ENCODE assay signal across 8 cellular contexts in the genomic region with DNA sequence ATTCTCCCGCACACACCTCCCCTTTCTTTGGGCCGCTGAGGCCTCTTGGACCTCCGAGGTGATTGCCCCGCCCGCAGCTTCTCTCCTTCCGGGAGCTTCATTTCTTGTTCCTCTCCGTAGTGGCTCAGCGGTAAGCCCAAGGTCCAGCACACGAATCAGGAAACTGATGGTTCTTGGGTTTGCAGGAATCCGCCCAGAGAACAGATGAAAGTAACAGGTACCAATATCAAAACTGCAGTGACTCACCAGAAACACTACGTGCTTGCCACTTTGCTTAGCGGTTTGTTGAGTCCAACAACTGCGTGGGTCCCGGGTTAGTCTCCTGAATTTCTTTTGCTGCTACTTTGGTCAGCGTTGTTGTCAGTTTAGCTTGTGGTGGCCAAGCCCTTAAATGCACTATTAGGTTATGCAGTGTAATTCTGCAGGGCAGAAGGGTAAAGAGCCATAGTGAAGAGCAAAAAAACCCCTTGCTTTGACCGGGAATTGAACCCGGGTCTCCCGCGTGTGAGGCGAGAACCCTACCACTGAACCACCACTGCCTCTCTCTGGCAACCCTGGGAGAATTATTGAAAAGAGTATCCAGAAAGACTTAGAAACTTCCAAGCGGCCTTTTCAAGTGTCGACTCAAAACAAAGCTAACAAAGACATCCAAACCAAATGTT.
A peak's percentile ranks its signal among the peaks of the same experiment; 100 is the strongest.
DNase-seq lines count a peak whose midpoint lies in the region; ATAC-seq and TF ChIP-seq lines count a peak whose summit lies in the region.
"Not testable (repeated sequence)": the region's sequence is repeated elsewhere in the genome, so short reads cannot be mapped to it uniquely, and the experiment has no call there.

No MANE protein-coding gene starts in this region.

- not testable (repeated sequence) for H3K4me1 Mint-ChIP-seq in GM23338

- not testable (repeated sequence) for H2AFZ ChIP-seq in GM23338

- ATAC-seq in GM23338, result peak; percentile 30
- ATAC-seq in mucosa of descending colon, result peak; percentile 82

- H3K4me3 Mint-ChIP-seq in GM23338, result not testable (repeated sequence)

- TF ChIP-seq POLR2A in erythroblast (IDR thresholded peaks at IDR 0.05; ENCODE audit: low read length), result not testable (repeated sequence)

- H3K27me3 ChIP-seq in GM23338 (ENCODE audit: insufficient read depth); SJSA1 (replicated peaks): not testable (repeated sequence)

- not testable (repeated sequence) for H3K27me3 Mint-ChIP-seq in GM23338 (ENCODE audit: insufficient read depth, low read depth, poor library complexity)

- TF ChIP-seq CTCF in GM23338 (conservative IDR thresholded peaks at IDR 0.05; ENCODE audit: low read depth in 2 of 2); mucosa of descending colon (IDR thresholded peaks at IDR 0.05): not testable (repeated sequence)

- not testable (repeated sequence) for H3K4me3 ChIP-seq in GM23338, SJSA1, mucosa of descending colon

- DNase-seq in D341Med (ENCODE audit: low spot score) (peak; percentile 65), KBM-7 (peak; percentile 89), SJSA1 (ENCODE audit: low read depth in 1 of 2, low spot score in 2 of 2) (peak; percentile 49 to 72), activated T-helper 1 cell treated with Interleukin-2 at 50 U/mL for 16 hours (ENCODE audit: low read depth) (peak; percentile 26), erythroblast (lab: John Stamatoyannopoulos, UW) (peak; percentile 84 to 92), mucosa of descending colon (peak; percentile 48 to 82 (median 62))
- DNase-seq in GM23338 (ENCODE audit: low spot score), result not testable (repeated sequence)
- DNase-seq in stimulated activated CD8-positive, alpha-beta memory T cell treated with anti-CD3 and anti-CD28 coated beads, Interleukin-12 subunit alpha, Interleukin-12 subunit beta, amount 100 ng/mL, for 4 hours (ENCODE audit: low read depth), result peak; percentile 17

- not testable (repeated sequence) for H3K4me2 ChIP-seq in GM23338

- H3K9me2 ChIP-seq in GM23338 (ENCODE audit: insufficient read depth), result not testable (repeated sequence)

- not testable (repeated sequence) for H3K9me3 Mint-ChIP-seq in GM23338

- intact Hi-C loops in mucosa of descending colon (cut with DNase I, micrococcal nuclease), result not testable (repeated sequence)

- H3K27ac ChIP-seq in GM23338 (ENCODE audit: low read depth); SJSA1: not testable (repeated sequence)

- not testable (repeated sequence) for H3K36me3 Mint-ChIP-seq in GM23338 (ENCODE audit: low read depth)

- H3K79me2 ChIP-seq in GM23338 (replicated peaks; ENCODE audit: insufficient read depth), result not testable (repeated sequence)

- H4K20me1 ChIP-seq in GM23338 (replicated peaks; ENCODE audit: insufficient read depth), result not testable (repeated sequence)

- H3K9me3 ChIP-seq in SJSA1 (replicated peaks); mucosa of descending colon: not testable (repeated sequence)

- H3K4me1 ChIP-seq in GM23338 (ENCODE audit: insufficient read depth); SJSA1 (replicated peaks); mucosa of descending colon (ENCODE audit: low read depth): not testable (repeated sequence)

- H3K27ac Mint-ChIP-seq in GM23338, result not testable (repeated sequence)

- in situ Hi-C loops in KBM-7 (cut with MboI; ENCODE audit: low pct_unique_long_range_greater_than_20kb, low sequenced_read_pairs), result not testable (repeated sequence)

- H3K36me3 ChIP-seq in GM23338 (ENCODE audit: insufficient read depth); SJSA1; mucosa of descending colon (ENCODE audit: low read depth): not testable (repeated sequence)

- H3F3A ChIP-seq in GM23338 (replicated peaks; ENCODE audit: low read depth), result not testable (repeated sequence)
